ENCODE assay signal across 20 cellular contexts in the genomic region with DNA sequence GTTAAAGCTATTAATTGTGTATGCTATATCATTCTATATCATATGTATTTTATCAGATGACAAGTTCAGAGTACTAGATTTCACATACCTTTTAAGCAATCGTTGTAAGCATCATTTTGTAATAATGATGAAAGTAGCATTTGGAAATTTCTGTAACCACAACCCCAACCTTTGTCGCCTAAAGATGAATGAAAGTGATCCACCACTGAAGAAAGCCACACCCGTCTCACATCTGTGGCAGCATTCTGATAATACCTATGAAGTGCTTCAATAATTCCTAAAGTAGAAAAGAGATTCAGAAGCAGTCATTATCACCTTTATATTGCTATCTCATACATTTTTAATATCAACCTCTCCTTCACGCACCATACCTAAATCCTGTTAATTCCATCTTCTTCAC. TPM values are rescaled to one million over a fixed set of nuclear protein-coding genes. Genes with fewer than 3 reads are reported as not detected.
"Had no signal": no experiment of that assay in that cellular context is flagged by ENCODE, and none has a peak within 500 bp of the region (broad histone marks: within the 10 kb centered on the region; RNA-seq: fewer than 3 reads in every experiment).

No MANE protein-coding gene starts in this region.

- H3K4me1 ChIP-seq: esophagus squamous epithelium, left lung, spleen had no signal

- H3K27me3 ChIP-seq: esophagus squamous epithelium, heart right ventricle, left lung, spleen had no signal

- H3K27ac Mint-ChIP-seq: activated naive CD4-positive, alpha-beta T cell treated with anti-CD3 and anti-CD28 coated beads, Interleukin-2, amount 50 U/mL, for 24 hours; dendritic cell treated with granulocyte-macrophage colony-stimulating factor and Interleukin-4, amounts not matched to agents 40 ng/mL and 50 ng/mL, for 4 days; stimulated activated memory B cell treated with anti-CD40 and anti-IgM and Interleukin-4, amounts not matched to agents 10 μg/mL and 1 μg/mL and 100 μg/mL, for 72 hours had no signal

- H3K27ac ChIP-seq: esophagus squamous epithelium, heart right ventricle, left lung, spleen had no signal

- H3K9me3 ChIP-seq: esophagus squamous epithelium, heart right ventricle, left lung, spleen had no signal

- H3K27me3 Mint-ChIP-seq: activated naive CD4-positive, alpha-beta T cell treated with anti-CD3 and anti-CD28 coated beads, Interleukin-2, amount 50 U/mL, for 24 hours; dendritic cell treated with granulocyte-macrophage colony-stimulating factor and Interleukin-4, amounts not matched to agents 40 ng/mL and 50 ng/mL, for 4 days; stimulated activated memory B cell treated with anti-CD40 and anti-IgM and Interleukin-4, amounts not matched to agents 10 μg/mL and 1 μg/mL and 100 μg/mL, for 72 hours had no signal

- FAIRE-seq: endothelial cell of umbilical vein had no signal

- H3K4me3 Mint-ChIP-seq: activated naive CD4-positive, alpha-beta T cell treated with anti-CD3 and anti-CD28 coated beads, Interleukin-2, amount 50 U/mL, for 24 hours; activated T-cell treated with anti-CD3 and anti-CD28 coated beads, Interleukin-2, amount 50 U/mL, for 72 hours; dendritic cell treated with granulocyte-macrophage colony-stimulating factor and Interleukin-4, amounts not matched to agents 40 ng/mL and 50 ng/mL, for 4 days; stimulated activated memory B cell treated with anti-CD40 and anti-IgM and Interleukin-4, amounts not matched to agents 10 μg/mL and 1 μg/mL and 100 μg/mL, for 72 hours had no signal

- H3K4me3 ChIP-seq: esophagus squamous epithelium, heart right ventricle, left lung, spleen had no signal

- H3K9me3 Mint-ChIP-seq: activated naive CD4-positive, alpha-beta T cell treated with anti-CD3 and anti-CD28 coated beads, Interleukin-2, amount 50 U/mL, for 24 hours; activated T-cell treated with anti-CD3 and anti-CD28 coated beads, Interleukin-2, amount 50 U/mL, for 72 hours; dendritic cell treated with granulocyte-macrophage colony-stimulating factor and Interleukin-4, amounts not matched to agents 40 ng/mL and 50 ng/mL, for 4 days; stimulated activated memory B cell treated with anti-CD40 and anti-IgM and Interleukin-4, amounts not matched to agents 10 μg/mL and 1 μg/mL and 100 μg/mL, for 72 hours had no signal

- DNase-seq: activated CD4-positive, alpha-beta T cell treated with anti-CD3 and anti-CD28 coated beads for 48 hours; activated CD4-positive, CD25-positive, alpha-beta regulatory T cell; activated CD8-positive, alpha-beta memory T cell treated with anti-CD3 and anti-CD28 coated beads, Interleukin-2, amount 50 U/mL, for 4 hours; activated effector memory CD4-positive, alpha-beta T cell treated with anti-CD3 and anti-CD28 coated beads, Interleukin-2, amount 50 U/mL, for 16 hours; activated T-cell treated with anti-CD3 and anti-CD28 coated beads, Interleukin-2, amount 50 U/mL, for 72 hours; amniotic stem cell; effector memory CD4-positive, alpha-beta T cell; esophagus squamous epithelium; heart right ventricle; left lung; midbrain; retina; spleen; stimulated activated CD4-positive, alpha-beta T cell treated with anti-CD3 and anti-CD28 coated beads, Interleukin-4, amount 100 ng/mL, for 4 hours; T1000 had no signal

- ATAC-seq: activated T-cell treated with anti-CD3 and anti-CD28 coated beads, Interleukin-2, amount 50 U/mL, for 72 hours; heart right ventricle; left lung; stimulated activated memory B cell treated with anti-CD40 and anti-IgM and Interleukin-4, amounts not matched to agents 10 μg/mL and 1 μg/mL and 100 μg/mL, for 72 hours had no signal

RNA-seq across cellular contexts. Expression of a gene that starts 35.6 kb away (rescaled TPM):
- total RNA-seq: chondrocyte had no signal
